Comparison of ENCODE assay signal across 11 cellular contexts in the genomic region with DNA sequence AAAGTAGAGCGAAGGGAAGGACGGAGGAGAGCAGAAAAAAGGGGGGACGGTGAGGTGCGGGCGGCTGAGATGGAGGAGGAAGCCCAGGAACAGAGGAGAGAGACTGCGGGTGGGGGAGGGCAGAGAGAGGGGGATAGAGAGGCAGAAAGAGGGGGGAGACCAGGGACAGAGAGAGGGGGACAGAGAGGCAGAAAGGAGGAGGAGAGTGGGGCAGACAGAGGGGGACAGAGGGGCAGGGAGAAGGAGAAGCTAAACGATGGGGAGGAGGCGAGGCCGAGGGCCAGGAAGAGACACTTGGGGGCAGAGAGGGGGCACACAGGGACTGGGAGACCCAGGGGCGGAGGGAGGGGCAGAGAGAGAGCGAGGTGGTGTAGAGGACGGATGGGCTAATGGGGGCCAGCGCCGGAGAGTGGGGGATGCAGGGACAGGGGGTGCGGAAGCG. TPM values are rescaled to one million over a fixed set of nuclear protein-coding genes. Genes with fewer than 3 reads are reported as not detected.
A peak's percentile ranks its signal among the peaks of the same experiment; 100 is the strongest.
DNase-seq lines count a peak whose midpoint lies in the region; ATAC-seq, FAIRE-seq and TF ChIP-seq lines count a peak whose summit lies in the region.
"Had no signal": no experiment of that assay in that cellular context is flagged by ENCODE, and none has a peak within 500 bp of the region (broad histone marks: within the 10 kb centered on the region; RNA-seq: fewer than 3 reads in every experiment).

No MANE protein-coding gene starts in this region.

- no peaks in the 10 kb centered on the region for H3K9me3 ChIP-seq in A549
- H3K9me3 ChIP-seq in HEK293 (ENCODE audit: control insufficient read depth, insufficient read depth, low read depth, low read length), result no peaks in the 10 kb centered on the region
- H3K9me3 ChIP-seq in ectodermal cell (ENCODE audit: control insufficient read depth, low read length), result no peaks in the 10 kb centered on the region

- H3K4me1 Mint-ChIP-seq in naive thymus-derived CD8-positive, alpha-beta T cell, result peaks cover 25 to 69% (median 45%) of the 10 kb centered on the region in 4 donors

- peaks cover 0 to 13% (median 10%) of the 10 kb centered on the region in 3 donors for H3K36me3 Mint-ChIP-seq in naive thymus-derived CD8-positive, alpha-beta T cell

- H3K4me2 ChIP-seq in A549, result peak overlapping the region; percentile 98

- CTCF ChIA-PET in A549 (lab: Yijun Ruan, JAX), result interaction anchor here (1.2 to 1.8 kb wide), 2 partner anchors 9 to 70 kb away, joined by 4 to 6 read pairs; partner anchors contain the start of gene DHX34
- CTCF ChIA-PET in HEK293 (lab: Yijun Ruan, JAX), result interaction anchor here (0.6 to 1.5 kb wide), 3 partner anchors 28 to 483 kb away, joined by 3 to 4 read pairs (median 3); no protein-coding TSS in a partner anchor

- H3K36me3 ChIP-seq in HEK293 (ENCODE audit: control insufficient read depth in 2 of 2, insufficient read depth in 1 of 2, low read length in 2 of 2) (peaks cover 0 to 7% of the 10 kb centered on the region in 2 experiments; a peak in 2 of 3 replicates), ectodermal cell (ENCODE audit: control insufficient read depth, insufficient read depth, low read length) (peaks cover 14% of the 10 kb centered on the region)

- peaks cover 35 to 91% (median 83%) of the 10 kb centered on the region in 5 donors for H3K27me3 Mint-ChIP-seq in naive thymus-derived CD8-positive, alpha-beta T cell

- H3K4me3 Mint-ChIP-seq in naive thymus-derived CD8-positive, alpha-beta T cell, result peak overlapping the region in 9 of 10 donors; percentile 15 to 87 (median 65)

- TF ChIP-seq POLR2A in A549 (IDR thresholded peaks at IDR 0.05; ENCODE audit: low read length), result no peak

- no peak for TF ChIP-seq RAD21 in A549 (conservative IDR thresholded peaks at IDR 0.05 in 1 of 2, IDR thresholded peaks at IDR 0.05 in 1 of 2)

- FAIRE-seq in A549 (lab: Jason Lieb, UNC), result no peak

- ATAC-seq in A549 (peak in 1 of 2 experiments; percentile 1; a peak in 2 of 6 replicates), HG03175 (IDR thresholded peaks at IDR 0.05; ENCODE audit: unreplicated experiment) (no peak)
- ATAC-seq in naive thymus-derived CD8-positive, alpha-beta T cell, result peak in 1 of 2 donors; percentile 24

- DNase-seq in A549 (ENCODE audit: low read depth in 1 of 2, low spot score in 1 of 2) (no peak), NCI-H524 treated with DMSO at 0.1 percent for 48 hours (lab: John Stamatoyannopoulos, UW) (no peak), activated gamma-delta T cell (lab: John Stamatoyannopoulos, UW) (no peak), retina (no peak)
- no peak for DNase-seq in naive thymus-derived CD8-positive, alpha-beta T cell
- DNase-seq: activated effector memory CD4-positive, alpha-beta T cell treated with anti-CD3 and anti-CD28 coated beads, Interleukin-2, amount 50 U/mL, for 16 hours; left cardiac atrium; NK-92 treated with Interleukin-12 subunit alpha and Interleukin-12 subunit beta, amount 100 ng/mL, for 24 hours had no signal

- H3K27me3 ChIP-seq in ectodermal cell (ENCODE audit: control insufficient read depth, insufficient read depth, low read length, poor library complexity, severe bottlenecking), result peaks cover 50% of the 10 kb centered on the region

- H3K4me1 ChIP-seq in A549 (peaks cover 46% of the 10 kb centered on the region), HEK293 (ENCODE audit: control insufficient read depth, insufficient read depth, low read length) (peaks cover 9% of the 10 kb centered on the region), ectodermal cell (ENCODE audit: control insufficient read depth, insufficient read depth, low read length) (peaks cover 51% of the 10 kb centered on the region)

- WGBS in A549 (ENCODE audit: missing lambda C conversion rate), result 27% methylated on average over 13 of the region's 16 CpGs
- WGBS in ectodermal cell, 2 experiments, result 1% methylated on average over 16 of the region's 16 CpGs

- H3K27ac ChIP-seq in A549, result peak overlapping the region; percentile 87 to 93
- peak overlapping the region; percentile 49; the same call in 1 of the 2 replicates for H3K27ac ChIP-seq in HEK293 (ENCODE audit: extremely low read depth, low read depth, low read length)
- H3K27ac ChIP-seq in ectodermal cell (ENCODE audit: insufficient read depth, low read depth, low read length, poor library complexity, severe bottlenecking), result no peak overlapping the region

- POLR2A ChIA-PET in A549 (lab: Yijun Ruan, JAX), result interaction anchor here (0.6 kb wide), 1 partner anchor 142 kb away, joined by 4 read pairs; no protein-coding TSS in a partner anchor
- POLR2A ChIA-PET in HEK293 (lab: Yijun Ruan, JAX), result interaction anchor here (1.5 kb wide), 1 partner anchor 9 kb away, joined by 8 read pairs; no protein-coding TSS in a partner anchor
- POLR2A ChIA-PET in naive thymus-derived CD8-positive, alpha-beta T cell (lab: Charles Lee), result interaction anchor here (0.8 kb wide), 1 partner anchor 9 kb away, joined by 3 read pairs; no protein-coding TSS in a partner anchor

- TF ChIP-seq CTCF in A549 (IDR thresholded peaks at IDR 0.05), result no peak
- TF ChIP-seq CTCF in HEK293 (tag by site-specific recombination; IDR thresholded peaks at IDR 0.05), result no peak

- H3K27ac Mint-ChIP-seq in naive thymus-derived CD8-positive, alpha-beta T cell, result peak overlapping the region in 1 of 10 donors; percentile 48

- no peaks in the 10 kb centered on the region for H3K9me3 Mint-ChIP-seq in naive thymus-derived CD8-positive, alpha-beta T cell

- H3K4me3 ChIP-seq in A549 (peak overlapping the region; percentile 75), HEK293 (ENCODE audit: low read depth, low read length) (peak overlapping the region; percentile 51), ectodermal cell (ENCODE audit: insufficient read depth, low read depth, low read length) (peak overlapping the region; percentile 69)

- no peak for TF ChIP-seq EP300 in A549 (IDR thresholded peaks at IDR 0.05)

TF ChIP-seq in A549, 52 proteins besides CTCF, POLR2A, EP300 and RAD21:
- TF ChIP-seq EHF (CRISPR knock-in tag; IDR thresholded peaks at IDR 0.05), result no peak
- no peak for TF ChIP-seq KDM1A (IDR thresholded peaks at IDR 0.05; ENCODE audit: low read depth)
- TF ChIP-seq SMC3 (IDR thresholded peaks at IDR 0.05), result no peak
- TF ChIP-seq CEBPB (IDR thresholded peaks at IDR 0.05), result no peak
- TF ChIP-seq JUNB (IDR thresholded peaks at IDR 0.05), result no peak

TF ChIP-seq in HEK293, 187 proteins besides CTCF, POLR2A, EP300 and RAD21 (continues in another document):
- TF ChIP-seq ZNF707 (tag by site-specific recombination; IDR thresholded peaks at IDR 0.05) (no peak), ZNF211 (tag by site-specific recombination; IDR thresholded peaks at IDR 0.05; ENCODE audit: low read depth) (no peak), ZNF530 (tag by site-specific recombination; IDR thresholded peaks at IDR 0.05; ENCODE audit: low read depth) (no peak), GLIS1 (tag by site-specific recombination; IDR thresholded peaks at IDR 0.05) (no peak; the same call in 1 of the 2 replicates), ZNF341 (tag by site-specific recombination; IDR thresholded peaks at IDR 0.05; ENCODE audit: low read depth) (peak; percentile 11; the same call in 1 of the 2 replicates), ZNF555 (tag by site-specific recombination; conservative IDR thresholded peaks at IDR 0.05) (no peak), ZNF645 (tag by site-specific recombination; IDR thresholded peaks at IDR 0.05) (no peak), ZNF626 (tag by site-specific recombination; IDR thresholded peaks at IDR 0.05) (no peak), SCRT2 (tag by site-specific recombination; IDR thresholded peaks at IDR 0.05) (no peak)

RNA-seq across cellular contexts. Expression of gene MEIS3, which starts 0.7 kb away (rescaled TPM):
- polyA plus RNA-seq in A549 (2011; rRNA removed), result 16.5 and 19.2 TPM in 2 replicates
- 18.7 and 23.4 TPM in 2 replicates for polyA plus RNA-seq in A549 (2012; cell fraction: cytosol; rRNA removed)
- 44.0 and 54.8 TPM in 2 replicates for polyA plus RNA-seq in A549 (2012; cell fraction: nucleus; rRNA removed)
- 21.8 to 31.4 TPM (median 27.1 TPM) in 3 replicates for polyA plus RNA-seq in A549 (2017; fragmentation: RNase III; extraction: RNeasy Plus Mini Kit Qiagen cat#74134 plus additional on column Dnase treatment)
- polyA minus RNA-seq in A549 (2011; rRNA and poly(A)+ RNA removed), result 26.1 and 39.1 TPM in 2 replicates
- 82.5 TPM for polyA plus RNA-seq in ectodermal cell (2013, experiment 1 of 4)
- 80.8 TPM for polyA plus RNA-seq in ectodermal cell (2013, experiment 2 of 4)
- polyA plus RNA-seq in ectodermal cell (2013, experiment 3 of 4), result 81.3 TPM
- polyA plus RNA-seq in ectodermal cell (2013, experiment 4 of 4), result 86.6 TPM
- not detected for total RNA-seq in naive thymus-derived CD8-positive, alpha-beta T cell
- not detected for polyA plus RNA-seq in naive thymus-derived CD8-positive, alpha-beta T cell

RNA-seq across cellular contexts. Expression of gene SLC8A2, which starts 53.1 kb away (rescaled TPM):
- polyA plus RNA-seq in A549 (2011; rRNA removed) (0.12 and 0.35 TPM in 2 replicates), A549 (2017; fragmentation: RNase III; extraction: RNeasy Plus Mini Kit Qiagen cat#74134 plus additional on column Dnase treatment) (0.15 to 0.30 TPM (median 0.17 TPM) in 3 replicates)
- polyA plus RNA-seq in A549 (2012; cell fraction: cytosol; rRNA removed), result 0.09 and 0.23 TPM in 2 replicates
- 0.23 and 0.70 TPM in 2 replicates for polyA plus RNA-seq in A549 (2012; cell fraction: nucleus; rRNA removed)
- 1.8 and 2.3 TPM in 2 replicates for polyA minus RNA-seq in A549 (2011; rRNA and poly(A)+ RNA removed)
- 9.8 TPM for polyA plus RNA-seq in ectodermal cell (2013, experiment 1 of 4)
- 8.2 TPM for polyA plus RNA-seq in ectodermal cell (2013, experiment 2 of 4)
- polyA plus RNA-seq in ectodermal cell (2013, experiment 3 of 4), result 10.0 TPM
- polyA plus RNA-seq in ectodermal cell (2013, experiment 4 of 4), result 7.9 TPM
- total RNA-seq in naive thymus-derived CD8-positive, alpha-beta T cell, result under 1 TPM in 1 of 2 experiments, not detected in 1; 0.42 TPM
- under 1 TPM in 2 of 3 donors, not detected in 1; 0.02 to 0.12 TPM for polyA plus RNA-seq in naive thymus-derived CD8-positive, alpha-beta T cell

Comparison
In these comparisons a context has a peak if more than half of its experiments do, and no peak if none do; other contexts are left out.
1. RNA of gene MEIS3, which starts 0.7 kb away (polyA plus RNA-seq): 16.5 to 54.8 TPM in A549; not detected in naive thymus-derived CD8-positive, alpha-beta T cell; every median in the first group is over 10 times any median in the second.
2. Peak in every context shown above with its lines, with median percentiles within 50 percentile points of each other: H3K4me3 ChIP-seq.